In the genomic region with DNA sequence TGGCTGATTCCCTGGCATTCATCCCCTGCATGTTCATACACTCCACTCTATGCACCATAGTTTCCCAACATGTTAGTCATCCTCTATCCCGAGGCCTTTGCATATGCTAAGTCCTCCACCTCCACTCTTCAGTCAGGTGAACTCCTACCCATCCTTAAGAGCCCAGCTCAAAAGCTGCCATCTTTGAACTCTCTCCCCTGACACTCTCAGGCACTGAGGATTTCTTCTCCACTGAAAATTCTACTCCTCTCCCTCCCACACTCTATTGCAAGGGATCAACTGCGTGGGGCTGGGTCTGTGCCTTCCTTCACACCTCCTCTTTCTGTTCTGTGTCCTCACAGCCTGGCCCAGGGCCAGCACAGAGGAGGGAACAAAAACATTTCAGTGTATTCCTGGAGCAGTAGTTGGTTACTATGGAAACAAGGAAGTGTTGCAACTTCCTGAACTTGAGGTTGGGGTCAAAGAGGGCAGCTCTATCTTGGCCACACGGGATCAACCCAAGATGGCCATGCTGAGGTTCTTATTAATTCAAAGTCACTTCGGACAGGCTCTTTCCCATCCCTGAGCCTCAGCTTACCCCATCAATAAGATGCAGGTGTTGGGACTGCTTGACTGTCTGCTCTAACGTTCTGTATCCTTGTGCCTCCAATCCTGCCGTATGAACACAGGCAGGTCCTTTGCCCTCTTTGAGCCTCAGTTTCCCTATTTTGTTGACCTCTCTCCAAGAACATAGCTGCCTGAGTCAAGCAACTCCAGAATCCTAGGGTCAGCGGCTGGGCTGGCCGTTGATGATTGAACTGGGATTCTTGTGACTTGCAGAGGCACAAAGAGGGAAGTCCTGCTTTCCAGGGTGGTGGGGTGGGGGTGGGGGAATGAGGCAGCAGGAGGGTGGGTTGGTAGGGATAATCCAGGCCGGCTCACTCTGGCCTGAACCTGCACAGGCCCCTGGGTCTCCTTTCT, we compare ENCODE assay signal across 1 cellular context.
TF ChIP-seq lines count a peak whose summit lies in the region.

No MANE protein-coding gene starts in this region.

TF ChIP-seq in K562, 482 proteins besides CTCF, POLR2A, EP300 and RAD21 (continued from another document and continues in another):
- TF ChIP-seq, protein P1, sequence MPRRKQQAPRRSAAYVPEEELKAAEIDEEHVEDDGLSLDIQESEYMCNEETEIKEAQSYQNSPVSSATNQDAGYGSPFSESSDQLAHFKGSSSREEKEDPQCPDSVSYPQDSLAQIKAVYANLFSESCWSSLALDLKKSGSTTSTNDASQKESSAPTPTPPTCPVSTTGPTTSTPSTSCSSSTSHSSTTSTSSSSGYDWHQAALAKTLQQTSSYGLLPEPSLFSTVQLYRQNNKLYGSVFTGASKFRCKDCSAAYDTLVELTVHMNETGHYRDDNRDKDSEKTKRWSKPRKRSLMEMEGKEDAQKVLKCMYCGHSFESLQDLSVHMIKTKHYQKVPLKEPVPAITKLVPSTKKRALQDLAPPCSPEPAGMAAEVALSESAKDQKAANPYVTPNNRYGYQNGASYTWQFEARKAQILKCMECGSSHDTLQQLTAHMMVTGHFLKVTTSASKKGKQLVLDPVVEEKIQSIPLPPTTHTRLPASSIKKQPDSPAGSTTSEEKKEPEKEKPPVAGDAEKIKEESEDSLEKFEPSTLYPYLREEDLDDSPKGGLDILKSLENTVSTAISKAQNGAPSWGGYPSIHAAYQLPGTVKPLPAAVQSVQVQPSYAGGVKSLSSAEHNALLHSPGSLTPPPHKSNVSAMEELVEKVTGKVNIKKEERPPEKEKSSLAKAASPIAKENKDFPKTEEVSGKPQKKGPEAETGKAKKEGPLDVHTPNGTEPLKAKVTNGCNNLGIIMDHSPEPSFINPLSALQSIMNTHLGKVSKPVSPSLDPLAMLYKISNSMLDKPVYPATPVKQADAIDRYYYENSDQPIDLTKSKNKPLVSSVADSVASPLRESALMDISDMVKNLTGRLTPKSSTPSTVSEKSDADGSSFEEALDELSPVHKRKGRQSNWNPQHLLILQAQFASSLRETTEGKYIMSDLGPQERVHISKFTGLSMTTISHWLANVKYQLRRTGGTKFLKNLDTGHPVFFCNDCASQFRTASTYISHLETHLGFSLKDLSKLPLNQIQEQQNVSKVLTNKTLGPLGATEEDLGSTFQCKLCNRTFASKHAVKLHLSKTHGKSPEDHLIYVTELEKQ (CRISPR knock-in tag; IDR thresholded peaks at IDR 0.05) = peak; percentile 92
- TF ChIP-seq, protein P2, sequence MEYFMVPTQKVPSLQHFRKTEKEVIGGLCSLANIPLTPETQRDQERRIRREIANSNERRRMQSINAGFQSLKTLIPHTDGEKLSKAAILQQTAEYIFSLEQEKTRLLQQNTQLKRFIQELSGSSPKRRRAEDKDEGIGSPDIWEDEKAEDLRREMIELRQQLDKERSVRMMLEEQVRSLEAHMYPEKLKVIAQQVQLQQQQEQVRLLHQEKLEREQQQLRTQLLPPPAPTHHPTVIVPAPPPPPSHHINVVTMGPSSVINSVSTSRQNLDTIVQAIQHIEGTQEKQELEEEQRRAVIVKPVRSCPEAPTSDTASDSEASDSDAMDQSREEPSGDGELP (CRISPR knock-in tag; IDR thresholded peaks at IDR 0.05; ENCODE audit: borderline replicate concordance) = peak; percentile 14; the same call in 1 of the 2 replicates
- TF ChIP-seq KLF6 (CRISPR knock-in tag; IDR thresholded peaks at IDR 0.05; ENCODE audit: borderline replicate concordance) (peak; percentile 95), ZNF444 (CRISPR knock-in tag; IDR thresholded peaks at IDR 0.05) (no peak), HMGN3 (IDR thresholded peaks at IDR 0.05; ENCODE audit: borderline replicate concordance, extremely low read depth, insufficient read length, low read depth, low read length) (no peak), PTTG1 (tag; IDR thresholded peaks at IDR 0.05; ENCODE audit: low read depth) (peak; percentile 95), ZNF324 (CRISPR knock-in tag; IDR thresholded peaks at IDR 0.05) (0 out of 2 replicates have a peak, but pooled peaks have one; percentile 56), SRF (CRISPR knock-in tag; IDR thresholded peaks at IDR 0.05) (peak in 1 of 2 experiments; percentile 74; a peak in 2 of 4 replicates), ARID1B (IDR thresholded peaks at IDR 0.05) (peak; percentile 71), MEF2A (IDR thresholded peaks at IDR 0.05; ENCODE audit: control insufficient read depth, low read depth, low read length) (no peak), NBN (IDR thresholded peaks at IDR 0.05; ENCODE audit: low read depth) (peak; percentile 66; the same call in 1 of the 2 replicates), TEAD2 (tag; IDR thresholded peaks at IDR 0.05) (peak; percentile 94)
- TF ChIP-seq, protein P3, sequence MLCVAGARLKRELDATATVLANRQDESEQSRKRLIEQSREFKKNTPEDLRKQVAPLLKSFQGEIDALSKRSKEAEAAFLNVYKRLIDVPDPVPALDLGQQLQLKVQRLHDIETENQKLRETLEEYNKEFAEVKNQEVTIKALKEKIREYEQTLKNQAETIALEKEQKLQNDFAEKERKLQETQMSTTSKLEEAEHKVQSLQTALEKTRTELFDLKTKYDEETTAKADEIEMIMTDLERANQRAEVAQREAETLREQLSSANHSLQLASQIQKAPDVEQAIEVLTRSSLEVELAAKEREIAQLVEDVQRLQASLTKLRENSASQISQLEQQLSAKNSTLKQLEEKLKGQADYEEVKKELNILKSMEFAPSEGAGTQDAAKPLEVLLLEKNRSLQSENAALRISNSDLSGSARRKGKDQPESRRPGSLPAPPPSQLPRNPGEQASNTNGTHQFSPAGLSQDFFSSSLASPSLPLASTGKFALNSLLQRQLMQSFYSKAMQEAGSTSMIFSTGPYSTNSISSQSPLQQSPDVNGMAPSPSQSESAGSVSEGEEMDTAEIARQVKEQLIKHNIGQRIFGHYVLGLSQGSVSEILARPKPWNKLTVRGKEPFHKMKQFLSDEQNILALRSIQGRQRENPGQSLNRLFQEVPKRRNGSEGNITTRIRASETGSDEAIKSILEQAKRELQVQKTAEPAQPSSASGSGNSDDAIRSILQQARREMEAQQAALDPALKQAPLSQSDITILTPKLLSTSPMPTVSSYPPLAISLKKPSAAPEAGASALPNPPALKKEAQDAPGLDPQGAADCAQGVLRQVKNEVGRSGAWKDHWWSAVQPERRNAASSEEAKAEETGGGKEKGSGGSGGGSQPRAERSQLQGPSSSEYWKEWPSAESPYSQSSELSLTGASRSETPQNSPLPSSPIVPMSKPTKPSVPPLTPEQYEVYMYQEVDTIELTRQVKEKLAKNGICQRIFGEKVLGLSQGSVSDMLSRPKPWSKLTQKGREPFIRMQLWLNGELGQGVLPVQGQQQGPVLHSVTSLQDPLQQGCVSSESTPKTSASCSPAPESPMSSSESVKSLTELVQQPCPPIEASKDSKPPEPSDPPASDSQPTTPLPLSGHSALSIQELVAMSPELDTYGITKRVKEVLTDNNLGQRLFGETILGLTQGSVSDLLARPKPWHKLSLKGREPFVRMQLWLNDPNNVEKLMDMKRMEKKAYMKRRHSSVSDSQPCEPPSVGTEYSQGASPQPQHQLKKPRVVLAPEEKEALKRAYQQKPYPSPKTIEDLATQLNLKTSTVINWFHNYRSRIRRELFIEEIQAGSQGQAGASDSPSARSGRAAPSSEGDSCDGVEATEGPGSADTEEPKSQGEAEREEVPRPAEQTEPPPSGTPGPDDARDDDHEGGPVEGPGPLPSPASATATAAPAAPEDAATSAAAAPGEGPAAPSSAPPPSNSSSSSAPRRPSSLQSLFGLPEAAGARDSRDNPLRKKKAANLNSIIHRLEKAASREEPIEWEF (CRISPR knock-in tag; IDR thresholded peaks at IDR 0.05) = peak; percentile 85; the same call in 1 of the 2 replicates
- TF ChIP-seq, protein P4, sequence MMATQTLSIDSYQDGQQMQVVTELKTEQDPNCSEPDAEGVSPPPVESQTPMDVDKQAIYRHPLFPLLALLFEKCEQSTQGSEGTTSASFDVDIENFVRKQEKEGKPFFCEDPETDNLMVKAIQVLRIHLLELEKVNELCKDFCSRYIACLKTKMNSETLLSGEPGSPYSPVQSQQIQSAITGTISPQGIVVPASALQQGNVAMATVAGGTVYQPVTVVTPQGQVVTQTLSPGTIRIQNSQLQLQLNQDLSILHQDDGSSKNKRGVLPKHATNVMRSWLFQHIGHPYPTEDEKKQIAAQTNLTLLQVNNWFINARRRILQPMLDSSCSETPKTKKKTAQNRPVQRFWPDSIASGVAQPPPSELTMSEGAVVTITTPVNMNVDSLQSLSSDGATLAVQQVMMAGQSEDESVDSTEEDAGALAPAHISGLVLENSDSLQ (IDR thresholded peaks at IDR 0.05) = peak; percentile 18; the same call in 1 of the 2 replicates
- TF ChIP-seq, protein P5, sequence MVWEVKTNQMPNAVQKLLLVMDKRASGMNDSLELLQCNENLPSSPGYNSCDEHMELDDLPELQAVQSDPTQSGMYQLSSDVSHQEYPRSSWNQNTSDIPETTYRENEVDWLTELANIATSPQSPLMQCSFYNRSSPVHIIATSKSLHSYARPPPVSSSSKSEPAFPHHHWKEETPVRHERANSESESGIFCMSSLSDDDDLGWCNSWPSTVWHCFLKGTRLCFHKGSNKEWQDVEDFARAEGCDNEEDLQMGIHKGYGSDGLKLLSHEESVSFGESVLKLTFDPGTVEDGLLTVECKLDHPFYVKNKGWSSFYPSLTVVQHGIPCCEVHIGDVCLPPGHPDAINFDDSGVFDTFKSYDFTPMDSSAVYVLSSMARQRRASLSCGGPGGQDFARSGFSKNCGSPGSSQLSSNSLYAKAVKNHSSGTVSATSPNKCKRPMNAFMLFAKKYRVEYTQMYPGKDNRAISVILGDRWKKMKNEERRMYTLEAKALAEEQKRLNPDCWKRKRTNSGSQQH (CRISPR knock-in tag; IDR thresholded peaks at IDR 0.05) = 0 out of 2 replicates have a peak, but pooled peaks have one; percentile 43
- TF ChIP-seq, protein P6, sequence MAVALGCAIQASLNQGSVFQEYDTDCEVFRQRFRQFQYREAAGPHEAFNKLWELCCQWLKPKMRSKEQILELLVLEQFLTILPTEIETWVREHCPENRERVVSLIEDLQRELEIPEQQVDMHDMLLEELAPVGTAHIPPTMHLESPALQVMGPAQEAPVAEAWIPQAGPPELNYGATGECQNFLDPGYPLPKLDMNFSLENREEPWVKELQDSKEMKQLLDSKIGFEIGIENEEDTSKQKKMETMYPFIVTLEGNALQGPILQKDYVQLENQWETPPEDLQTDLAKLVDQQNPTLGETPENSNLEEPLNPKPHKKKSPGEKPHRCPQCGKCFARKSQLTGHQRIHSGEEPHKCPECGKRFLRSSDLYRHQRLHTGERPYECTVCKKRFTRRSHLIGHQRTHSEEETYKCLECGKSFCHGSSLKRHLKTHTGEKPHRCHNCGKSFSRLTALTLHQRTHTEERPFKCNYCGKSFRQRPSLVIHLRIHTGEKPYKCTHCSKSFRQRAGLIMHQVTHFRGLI (CRISPR knock-in tag; IDR thresholded peaks at IDR 0.05) = peak; percentile 93
- TF ChIP-seq, protein P7, sequence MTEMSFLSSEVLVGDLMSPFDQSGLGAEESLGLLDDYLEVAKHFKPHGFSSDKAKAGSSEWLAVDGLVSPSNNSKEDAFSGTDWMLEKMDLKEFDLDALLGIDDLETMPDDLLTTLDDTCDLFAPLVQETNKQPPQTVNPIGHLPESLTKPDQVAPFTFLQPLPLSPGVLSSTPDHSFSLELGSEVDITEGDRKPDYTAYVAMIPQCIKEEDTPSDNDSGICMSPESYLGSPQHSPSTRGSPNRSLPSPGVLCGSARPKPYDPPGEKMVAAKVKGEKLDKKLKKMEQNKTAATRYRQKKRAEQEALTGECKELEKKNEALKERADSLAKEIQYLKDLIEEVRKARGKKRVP (CRISPR knock-in tag; IDR thresholded peaks at IDR 0.05) = peak; percentile 86
